13 cellular contexts compared by ENCODE assay signal in genomic region chr1:111221276-111221632, GRCh38. TPM values are rescaled to one million over a fixed set of nuclear protein-coding genes. Genes with fewer than 3 reads are reported as not detected.
A peak's percentile ranks its signal among the peaks of the same experiment; 100 is the strongest.
DNase-seq lines count a peak whose midpoint lies in the region; ATAC-seq and TF ChIP-seq lines count a peak whose summit lies in the region.
"Had no signal": no experiment of that assay in that cellular context is flagged by ENCODE, and none has a peak within 500 bp of the region (broad histone marks: within the 10 kb centered on the region; RNA-seq: fewer than 3 reads in every experiment).

No MANE protein-coding gene starts in this region.

- H3K56ac ChIP-seq in H9 (ENCODE audit: insufficient read length, low read depth, low read length): no peak overlapping the region

- no peak overlapping the region for H3K23ac ChIP-seq in H9 (ENCODE audit: insufficient read length, low read depth, low read length)

- WGBS in H9 (ENCODE audit: extremely low coverage, insufficient read length, low lambda C conversion rate): no CpG with 5 or more reads among the region's 2 CpGs

- no peaks in the 10 kb centered on the region for H3K27me3 ChIP-seq in H9 (ENCODE audit: insufficient read depth, low read length)
- H3K27me3 ChIP-seq: cardiac muscle cell, MG63 had no signal

- no peak overlapping the region for H4K91ac ChIP-seq in H9 (ENCODE audit: insufficient read length, low read depth, low read length)

- H3K14ac ChIP-seq in H9 (ENCODE audit: insufficient read depth, low read length): no peak overlapping the region

- peak overlapping the region; percentile 87 for H3K4me3 Mint-ChIP-seq in activated naive CD4-positive, alpha-beta T cell treated with anti-CD3 and anti-CD28 coated beads, Interleukin-2, amount 50 U/mL, for 24 hours
- H3K4me3 Mint-ChIP-seq in activated naive CD8-positive, alpha-beta T cell treated with anti-CD3 and anti-CD28 coated beads, Interleukin-2, amount 50 U/mL, for 24 hours: peak overlapping the region; percentile 69
- peak overlapping the region; percentile 8 for H3K4me3 Mint-ChIP-seq in stimulated activated memory B cell treated with anti-CD40 and anti-IgM and Interleukin-4, amounts not matched to agents 10 μg/mL and 1 μg/mL and 100 μg/mL, for 72 hours
- no peak overlapping the region for H3K4me3 Mint-ChIP-seq in H9

- H3K27ac Mint-ChIP-seq in activated naive CD4-positive, alpha-beta T cell treated with anti-CD3 and anti-CD28 coated beads, Interleukin-2, amount 50 U/mL, for 24 hours: peak overlapping the region; percentile 100
- peak overlapping the region; percentile 95 for H3K27ac Mint-ChIP-seq in activated naive CD8-positive, alpha-beta T cell treated with anti-CD3 and anti-CD28 coated beads, Interleukin-2, amount 50 U/mL, for 24 hours
- peak overlapping the region; percentile 86 for H3K27ac Mint-ChIP-seq in stimulated activated memory B cell treated with anti-CD40 and anti-IgM and Interleukin-4, amounts not matched to agents 10 μg/mL and 1 μg/mL and 100 μg/mL, for 72 hours
- H3K27ac Mint-ChIP-seq in H9: no peak overlapping the region; a peak in 1 of 7 replicates

- no peak overlapping the region for H3K27ac ChIP-seq in H9 (ENCODE audit: insufficient read length, low read depth, low read length)
- H3K27ac ChIP-seq: cardiac muscle cell had no signal

- no peak overlapping the region for H2BK20ac ChIP-seq in H9 (ENCODE audit: low read depth, low read length, poor library complexity, severe bottlenecking)

- no peaks in the 10 kb centered on the region for H3K36me3 Mint-ChIP-seq in activated naive CD4-positive, alpha-beta T cell treated with anti-CD3 and anti-CD28 coated beads, Interleukin-2, amount 50 U/mL, for 24 hours
- peaks cover 2% of the 10 kb centered on the region for H3K36me3 Mint-ChIP-seq in activated naive CD8-positive, alpha-beta T cell treated with anti-CD3 and anti-CD28 coated beads, Interleukin-2, amount 50 U/mL, for 24 hours (ENCODE audit: low read depth)
- no peaks in the 10 kb centered on the region for H3K36me3 Mint-ChIP-seq in stimulated activated memory B cell treated with anti-CD40 and anti-IgM and Interleukin-4, amounts not matched to agents 10 μg/mL and 1 μg/mL and 100 μg/mL, for 72 hours
- no peaks in the 10 kb centered on the region; a peak in 1 of 7 replicates for H3K36me3 Mint-ChIP-seq in H9 (ENCODE audit: insufficient read depth in 1 of 3, low read depth in 3 of 3)

- no peak overlapping the region for H2BK12ac ChIP-seq in H9 (ENCODE audit: insufficient read length, low read depth, low read length)

- H3K79me1 ChIP-seq in H9 (ENCODE audit: insufficient read depth, low read depth, low read length, poor library complexity, severe bottlenecking): no peaks in the 10 kb centered on the region

- no peak overlapping the region for H3K9ac ChIP-seq in H9 (ENCODE audit: extremely low read depth, insufficient read length, low read length)

- no peak for ATAC-seq in activated naive CD8-positive, alpha-beta T cell treated with anti-CD3 and anti-CD28 coated beads, Interleukin-2, amount 50 U/mL, for 24 hours
- no peak for ATAC-seq in stimulated activated memory B cell treated with anti-CD40 and anti-IgM and Interleukin-4, amounts not matched to agents 10 μg/mL and 1 μg/mL and 100 μg/mL, for 72 hours
- ATAC-seq in HG02973 (IDR thresholded peaks at IDR 0.05; ENCODE audit: unreplicated experiment) (no peak), GM18502 (IDR thresholded peaks at IDR 0.05; ENCODE audit: poor library complexity, unreplicated experiment) (no peak)

- H3K4me2 ChIP-seq in H9 (ENCODE audit: insufficient read depth, insufficient read length, low read length): no peak overlapping the region

- no peak overlapping the region for H3T11ph ChIP-seq in H9 (ENCODE audit: low read length)

- no peak overlapping the region for H2BK5ac ChIP-seq in H9 (ENCODE audit: insufficient read length, low read length)

- H4K5ac ChIP-seq in H9 (ENCODE audit: insufficient read length, low read depth, low read length): no peak overlapping the region

- no peak overlapping the region for H2AFZ ChIP-seq in H9 (ENCODE audit: low read length)

- no peak overlapping the region for H2BK15ac ChIP-seq in H9 (ENCODE audit: low read depth, low read length)

- no peak overlapping the region for H3K18ac ChIP-seq in H9 (ENCODE audit: insufficient read length, low read depth, low read length)

- no peaks in the 10 kb centered on the region for H3K23me2 ChIP-seq in H9 (ENCODE audit: insufficient read length, low read depth, low read length, poor library complexity, severe bottlenecking)

- no peaks in the 10 kb centered on the region for H3K79me2 ChIP-seq in H9 (ENCODE audit: insufficient read depth, low read length)

- H4K20me1 ChIP-seq in H9 (ENCODE audit: control insufficient read depth, insufficient read depth, insufficient read length): no peaks in the 10 kb centered on the region

- H3K4ac ChIP-seq in H9 (ENCODE audit: low read depth, low read length): no peak overlapping the region

- TF ChIP-seq CTCF in H9 (conservative IDR thresholded peaks at IDR 0.05): no peak

- H2AK5ac ChIP-seq in H9 (ENCODE audit: insufficient read length, low read length): no peak overlapping the region

- H2BK120ac ChIP-seq in H9 (ENCODE audit: low read depth, low read length, poor library complexity, severe bottlenecking): no peak overlapping the region

- H3K4me1 ChIP-seq in H9 (ENCODE audit: insufficient read depth, low read length): peaks cover 6% of the 10 kb centered on the region

- H3K4me1 Mint-ChIP-seq in activated naive CD4-positive, alpha-beta T cell treated with anti-CD3 and anti-CD28 coated beads, Interleukin-2, amount 50 U/mL, for 24 hours: peaks cover 96% of the 10 kb centered on the region
- H3K4me1 Mint-ChIP-seq in activated naive CD8-positive, alpha-beta T cell treated with anti-CD3 and anti-CD28 coated beads, Interleukin-2, amount 50 U/mL, for 24 hours: peaks cover 94% of the 10 kb centered on the region
- peaks cover 93% of the 10 kb centered on the region for H3K4me1 Mint-ChIP-seq in stimulated activated memory B cell treated with anti-CD40 and anti-IgM and Interleukin-4, amounts not matched to agents 10 μg/mL and 1 μg/mL and 100 μg/mL, for 72 hours
- peaks cover 55 to 58% of the 10 kb centered on the region in 2 experiments for H3K4me1 Mint-ChIP-seq in H9

- peaks cover 17% of the 10 kb centered on the region for H3K9me3 Mint-ChIP-seq in activated naive CD4-positive, alpha-beta T cell treated with anti-CD3 and anti-CD28 coated beads, Interleukin-2, amount 50 U/mL, for 24 hours
- no peaks in the 10 kb centered on the region for H3K9me3 Mint-ChIP-seq in activated naive CD8-positive, alpha-beta T cell treated with anti-CD3 and anti-CD28 coated beads, Interleukin-2, amount 50 U/mL, for 24 hours
- H3K9me3 Mint-ChIP-seq in stimulated activated memory B cell treated with anti-CD40 and anti-IgM and Interleukin-4, amounts not matched to agents 10 μg/mL and 1 μg/mL and 100 μg/mL, for 72 hours: no peaks in the 10 kb centered on the region
- no peaks in the 10 kb centered on the region; a peak in 1 of 5 replicates for H3K9me3 Mint-ChIP-seq in H9

- H4K8ac ChIP-seq in H9 (replicated peaks; ENCODE audit: insufficient read length, low read depth, low read length): no peak overlapping the region

- DNase-seq in activated naive CD4-positive, alpha-beta T cell treated with Interleukin-2 at 50 U/mL for 16 hours: no peak
- DNase-seq in NCI-H524 (lab: John Stamatoyannopoulos, UW): peak; percentile 29 to 72
- DNase-seq in activated naive CD8-positive, alpha-beta T cell treated with anti-CD3 and anti-CD28 coated beads, Interleukin-2, amount 50 U/mL, for 24 hours: no peak
- DNase-seq in H9: no peak
- DNase-seq: DMS79, mesenchymal stem cell, MG63, NCI-H446 had no signal

- no peaks in the 10 kb centered on the region for H3K9me3 ChIP-seq in H9 (ENCODE audit: control insufficient read depth, low read depth, low read length)
- H3K9me3 ChIP-seq: MG63 had no signal

- no peaks in the 10 kb centered on the region for H3K27me3 Mint-ChIP-seq in activated naive CD4-positive, alpha-beta T cell treated with anti-CD3 and anti-CD28 coated beads, Interleukin-2, amount 50 U/mL, for 24 hours
- no peaks in the 10 kb centered on the region for H3K27me3 Mint-ChIP-seq in activated naive CD8-positive, alpha-beta T cell treated with anti-CD3 and anti-CD28 coated beads, Interleukin-2, amount 50 U/mL, for 24 hours
- H3K27me3 Mint-ChIP-seq in stimulated activated memory B cell treated with anti-CD40 and anti-IgM and Interleukin-4, amounts not matched to agents 10 μg/mL and 1 μg/mL and 100 μg/mL, for 72 hours: no peaks in the 10 kb centered on the region
- no peaks in the 10 kb centered on the region for H3K27me3 Mint-ChIP-seq in H9 (ENCODE audit: low read depth)

RNA-seq across cellular contexts. Expression of gene CHI3L2, which starts 6.3 kb away (rescaled TPM):
- total RNA-seq in H9 (2021): not detected in 2 replicates
- total RNA-seq: cardiac muscle cell had no signal

RNA-seq across cellular contexts. Expression of gene DENND2D, which starts 20.8 kb away (rescaled TPM):
- total RNA-seq in H9 (2021): 0.11 and 0.29 TPM in 2 replicates

Comparison
In these comparisons a context has a peak if more than half of its experiments do, and no peak if none do; other contexts are left out.
1. H3K27ac Mint-ChIP-seq: peak in activated naive CD4-positive, alpha-beta T cell treated with anti-CD3 and anti-CD28 coated beads, Interleukin-2, amount 50 U/mL, for 24 hours (single experiment), activated naive CD8-positive, alpha-beta T cell treated with anti-CD3 and anti-CD28 coated beads, Interleukin-2, amount 50 U/mL, for 24 hours (single experiment) and stimulated activated memory B cell treated with anti-CD40 and anti-IgM and Interleukin-4, amounts not matched to agents 10 μg/mL and 1 μg/mL and 100 μg/mL, for 72 hours (single experiment); none in H9 (0 of 3).
2. H3K4me3 Mint-ChIP-seq: peak in activated naive CD4-positive, alpha-beta T cell treated with anti-CD3 and anti-CD28 coated beads, Interleukin-2, amount 50 U/mL, for 24 hours (single experiment), activated naive CD8-positive, alpha-beta T cell treated with anti-CD3 and anti-CD28 coated beads, Interleukin-2, amount 50 U/mL, for 24 hours (single experiment) and stimulated activated memory B cell treated with anti-CD40 and anti-IgM and Interleukin-4, amounts not matched to agents 10 μg/mL and 1 μg/mL and 100 μg/mL, for 72 hours (single experiment); none in H9 (0 of 2).
3. DNase-seq: peak in NCI-H524 (2 of 2); none in activated naive CD4-positive, alpha-beta T cell treated with Interleukin-2 at 50 U/mL for 16 hours (single experiment), activated naive CD8-positive, alpha-beta T cell treated with anti-CD3 and anti-CD28 coated beads, Interleukin-2, amount 50 U/mL, for 24 hours (single experiment) and H9 (single experiment).